ENCODE assay signal across 8 cellular contexts in genomic region chr14:20632831-20633771, GRCh38. TPM values are rescaled to one million over a fixed set of nuclear protein-coding genes. Genes with fewer than 3 reads are reported as not detected.
DNase-seq lines count a peak whose midpoint lies in the region; ATAC-seq and TF ChIP-seq lines count a peak whose summit lies in the region.

No MANE protein-coding gene starts in this region.

- H3K4me3 Mint-ChIP-seq in activated T-cell treated with anti-CD3 and anti-CD28 coated beads, Interleukin-2, amount 50 U/mL, for 4 hours = peak overlapping the region; percentile 82

- intact Hi-C loops in uterus (cut with DNase I; ENCODE audit: low total_unique reads) = no loop called here

- no peaks in the 10 kb centered on the region for H3K36me3 Mint-ChIP-seq in activated T-cell treated with anti-CD3 and anti-CD28 coated beads, Interleukin-2, amount 50 U/mL, for 4 hours (ENCODE audit: insufficient read depth)

- peaks cover 3 to 11% of the 10 kb centered on the region in 2 donors for H3K4me1 ChIP-seq in uterus

- H3K27me3 Mint-ChIP-seq in activated T-cell treated with anti-CD3 and anti-CD28 coated beads, Interleukin-2, amount 50 U/mL, for 4 hours (ENCODE audit: low read depth) = peaks cover 38% of the 10 kb centered on the region

- peaks cover 38% of the 10 kb centered on the region for H3K4me1 Mint-ChIP-seq in activated T-cell treated with anti-CD3 and anti-CD28 coated beads, Interleukin-2, amount 50 U/mL, for 4 hours (ENCODE audit: low read depth)

- H3K27ac ChIP-seq in uterus = peak overlapping the region; percentile 19 to 43

- H3K27me3 ChIP-seq in uterus = no peaks in the 10 kb centered on the region

- peak; percentile 83 for DNase-seq in AG10803 (ENCODE audit: low read depth)
- peak; percentile 87 for DNase-seq in OCI-M2 (lab: John Stamatoyannopoulos, UW; ENCODE audit: unreplicated experiment)
- DNase-seq in activated T-cell treated with anti-CD3 and anti-CD28 coated beads, Interleukin-2, amount 50 U/mL, for 4 hours = peak; percentile 51
- peak; percentile 77 for DNase-seq in foreskin melanocyte
- peak; percentile 72 for DNase-seq in non-pigmented ciliary epithelial cell (ENCODE audit: low read depth)
- DNase-seq in uterus = peak; percentile 62 to 73

- no peak for TF ChIP-seq POLR2A in uterus (IDR thresholded peaks at IDR 0.05)

- H3K9me3 Mint-ChIP-seq in activated T-cell treated with anti-CD3 and anti-CD28 coated beads, Interleukin-2, amount 50 U/mL, for 4 hours = peaks cover 6% of the 10 kb centered on the region

- no peaks in the 10 kb centered on the region for H3K9me3 ChIP-seq in uterus

- no peak for TF ChIP-seq CTCF in AG10803 (conservative IDR thresholded peaks at IDR 0.05; ENCODE audit: low read length)
- TF ChIP-seq CTCF in uterus (IDR thresholded peaks at IDR 0.05) = no peak

- ATAC-seq in GM19035 (IDR thresholded peaks at IDR 0.05; ENCODE audit: unreplicated experiment) (peak; percentile 59), HG03457 (IDR thresholded peaks at IDR 0.05; ENCODE audit: unreplicated experiment) (peak; percentile 47)
- peak; percentile 74 to 75 for ATAC-seq in activated T-cell treated with anti-CD3 and anti-CD28 coated beads, Interleukin-2, amount 50 U/mL, for 4 hours

- H3K36me3 ChIP-seq in uterus = no peaks in the 10 kb centered on the region

- peak overlapping the region; percentile 50 for H3K4me3 ChIP-seq in AG10803 (ENCODE audit: low read length)
- H3K4me3 ChIP-seq in uterus = peak overlapping the region; percentile 27 to 41

RNA-seq across cellular contexts. Expression of gene OR6S1, which starts 8.4 kb away (rescaled TPM):
- not detected for total RNA-seq in activated T-cell treated with anti-CD3 and anti-CD28 coated beads, Interleukin-2, amount 50 U/mL, for 4 hours
- total RNA-seq in uterus = not detected

RNA-seq across cellular contexts. Expression of gene RNASE12, which starts 41.9 kb away (rescaled TPM):
- not detected for total RNA-seq in activated T-cell treated with anti-CD3 and anti-CD28 coated beads, Interleukin-2, amount 50 U/mL, for 4 hours
- not detected for total RNA-seq in uterus

RNA-seq across cellular contexts. Expression of gene RNASE11, which starts 45.3 kb away (rescaled TPM):
- total RNA-seq in activated T-cell treated with anti-CD3 and anti-CD28 coated beads, Interleukin-2, amount 50 U/mL, for 4 hours = not detected
- total RNA-seq in uterus = not detected

RNA-seq across cellular contexts. Expression of gene RNASE4, which starts 51.3 kb away (rescaled TPM):
- under 1 TPM; 0.08 to 0.18 (median 0.15) TPM for total RNA-seq in activated T-cell treated with anti-CD3 and anti-CD28 coated beads, Interleukin-2, amount 50 U/mL, for 4 hours
- total RNA-seq in uterus = 100 to 1,000 TPM in 1 of 4 donors, 10 to 100 TPM in 3; 26.3 to 159 (median 76.3) TPM

RNA-seq across cellular contexts. Expression of gene ANG, which starts 55.5 kb away (rescaled TPM):
- under 1 TPM in 1 of 3 donors, not detected in 2; 0.19 TPM for total RNA-seq in activated T-cell treated with anti-CD3 and anti-CD28 coated beads, Interleukin-2, amount 50 U/mL, for 4 hours
- 10 to 100 TPM in 3 of 4 donors, 1 to 10 TPM in 1; 4.2 to 20.8 (median 12.2) TPM for total RNA-seq in uterus

Comparison
In these comparisons a context has a peak if more than half of its experiments do, and no peak if none do; other contexts are left out.
1. Peak in every context shown above with its lines: DNase-seq, ATAC-seq, H3K4me3 ChIP-seq and H3K27ac ChIP-seq.